15 cellular contexts compared by ENCODE assay signal in genomic region chr11:65378208-65378927, GRCh38. TPM values are rescaled to one million over a fixed set of nuclear protein-coding genes. Genes with fewer than 3 reads are reported as not detected.
DNase-seq lines count a peak whose midpoint lies in the region; ATAC-seq and TF ChIP-seq lines count a peak whose summit lies in the region.
"Had no signal": no experiment of that assay in that cellular context is flagged by ENCODE, and none has a peak within 500 bp of the region (broad histone marks: within the 10 kb centered on the region; RNA-seq: fewer than 3 reads in every experiment).

No MANE protein-coding gene starts in this region.

- no peak overlapping the region for H3K4me2 ChIP-seq in Karpas-422 (ENCODE audit: low read depth, low read length, poor library complexity, severe bottlenecking)

- H3K4me1 Mint-ChIP-seq in Caco-2 (ENCODE audit: low read depth, unreplicated experiment) (peaks cover 20% of the 10 kb centered on the region), naive B cell (peaks cover 27 to 46% (median 38%) of the 10 kb centered on the region in 3 donors)

- CTCF ChIA-PET in Caco-2 (lab: Charles Lee), result interaction anchor here (0.6 to 1.2 kb wide), 4 partner anchors 11 to 131 kb away, joined by 3 to 5 read pairs (median 3); partner anchors contain the start of gene DPF2

- peak in 1 of 2 experiments; percentile 33 for TF ChIP-seq CTCF in Caco-2 (IDR thresholded peaks at IDR 0.05; ENCODE audit: insufficient read depth in 1 of 2, low read depth in 1 of 2, low read length in 1 of 2, severe bottlenecking in 1 of 2, unreplicated experiment in 1 of 2)

- H3K9me3 ChIP-seq in Caco-2 (no peaks in the 10 kb centered on the region), Karpas-422 (ENCODE audit: low read length) (no peaks in the 10 kb centered on the region)
- H3K9me3 ChIP-seq: testis had no signal

- peak overlapping the region; percentile 54 for H3K27ac Mint-ChIP-seq in Caco-2 (ENCODE audit: unreplicated experiment)
- H3K27ac Mint-ChIP-seq in naive B cell, result peak overlapping the region; percentile 49 to 90 (median 84)

- H2AFZ ChIP-seq in Karpas-422 (ENCODE audit: low read length), result no peak overlapping the region

- no peaks in the 10 kb centered on the region for H4K20me1 ChIP-seq in Karpas-422 (ENCODE audit: insufficient read depth, low read depth, low read length)

- H3K9me2 ChIP-seq in Karpas-422 (replicated peaks; ENCODE audit: insufficient read depth, low read length), result no peaks in the 10 kb centered on the region

- H3K27me3 ChIP-seq in Caco-2 (replicated peaks; ENCODE audit: control insufficient read depth, insufficient read depth, low read length) (no peaks in the 10 kb centered on the region), Karpas-422 (ENCODE audit: low read length) (no peaks in the 10 kb centered on the region)
- H3K27me3 ChIP-seq: testis had no signal

- peak; percentile 38 to 42 for ATAC-seq in naive B cell (ENCODE audit: low read depth in 2 of 2)
- no peak for ATAC-seq in HG02885 (IDR thresholded peaks at IDR 0.05; ENCODE audit: poor library complexity, unreplicated experiment)
- no peak for ATAC-seq in HG03280 (IDR thresholded peaks at IDR 0.05; ENCODE audit: unreplicated experiment)
- ATAC-seq: esophagus mucosa had no signal

- H3K36me3 ChIP-seq in Caco-2 (ENCODE audit: control insufficient read depth, insufficient read depth, low read length) (no peaks in the 10 kb centered on the region), Karpas-422 (ENCODE audit: insufficient read depth, low read length) (no peaks in the 10 kb centered on the region)

- intact Hi-C loops in Caco-2 (cut with micrococcal nuclease; ENCODE audit: unreplicated experiment), result no loop called here

- DNase-seq in Caco-2 (peak; percentile 50 to 75), Karpas-422 (peak; percentile 55), UCSD-AML1 (lab: John Stamatoyannopoulos, UW; ENCODE audit: unreplicated experiment) (peak; percentile 69), naive B cell (peak; percentile 63), NK-92 (lab: John Stamatoyannopoulos, UW; ENCODE audit: unreplicated experiment) (no peak), HuH-7.5 (ENCODE audit: low spot score) (no peak)
- DNase-seq: activated CD8-positive, alpha-beta memory T cell treated with anti-CD3 and anti-CD28 coated beads, Interleukin-2, amount 50 U/mL, for 4 hours; HCEC 1CT; NCI-H187; occipital lobe; stimulated activated CD4-positive, alpha-beta T cell treated with anti-CD3 and anti-CD28 coated beads, Interleukin-4, amount 100 ng/mL, for 4 hours; testis had no signal

- no TSS peak for BruUV-seq in Caco-2 (replicated peaks; lab: Mats Ljungman, UMichigan)

- no peaks in the 10 kb centered on the region for H3K9me3 Mint-ChIP-seq in Caco-2 (ENCODE audit: unreplicated experiment)
- no peaks in the 10 kb centered on the region for H3K9me3 Mint-ChIP-seq in naive B cell

- no peak overlapping the region for H3K4me3 Mint-ChIP-seq in Caco-2 (ENCODE audit: unreplicated experiment)
- peak overlapping the region in 6 of 8 donors; percentile 4 to 79 (median 31) for H3K4me3 Mint-ChIP-seq in naive B cell

- H3K36me3 Mint-ChIP-seq in Caco-2 (ENCODE audit: insufficient read depth, unreplicated experiment) (peaks cover 9% of the 10 kb centered on the region), naive B cell (no peaks in the 10 kb centered on the region)

- POLR2A ChIA-PET in Caco-2 (lab: Charles Lee), result no interaction called here

- H3K4me1 ChIP-seq in Caco-2 (peaks cover 46% of the 10 kb centered on the region), Karpas-422 (ENCODE audit: low read length) (peaks cover 34% of the 10 kb centered on the region)

- no peak overlapping the region for H3K9ac ChIP-seq in Karpas-422 (ENCODE audit: low read length)

- H3K27me3 Mint-ChIP-seq in Caco-2 (ENCODE audit: insufficient read depth, unreplicated experiment) (no peaks in the 10 kb centered on the region), naive B cell (no peaks in the 10 kb centered on the region)

- H3K4me3 ChIP-seq in Caco-2 (ENCODE audit: low read depth, low read length), result no peak overlapping the region
- no peak overlapping the region for H3K4me3 ChIP-seq in Karpas-422 (ENCODE audit: low read length)
- H3K4me3 ChIP-seq: testis had no signal

- H3K79me2 ChIP-seq in Karpas-422 (ENCODE audit: low read length), result no peaks in the 10 kb centered on the region

- H3K27ac ChIP-seq in Karpas-422 (ENCODE audit: low read length), result no peak overlapping the region
- H3K27ac ChIP-seq: testis had no signal

RNA-seq across cellular contexts. Expression of gene SLC25A45, which starts 4.1 kb away (rescaled TPM):
- total RNA-seq in Caco-2 (2022), result 8.1 and 8.5 TPM in 2 replicates
- total RNA-seq in Karpas-422 (2014; rRNA removed; shearing (Covaris generic); ENCODE audit: low replicate concordance), result 6.7 and 9.7 TPM in 2 replicates
- polyA plus RNA-seq in naive B cell (ENCODE audit: low read depth in 6 of 6), result 10 to 100 TPM; 10.2 to 35.1 (median 16.2) TPM

RNA-seq across cellular contexts. Expression of gene FRMD8, which starts 8.1 kb away (rescaled TPM):
- total RNA-seq in Caco-2 (2022), result 35.1 and 38.2 TPM in 2 replicates
- total RNA-seq in Karpas-422 (2014; rRNA removed; shearing (Covaris generic); ENCODE audit: low replicate concordance), result 48.5 and 102 TPM in 2 replicates
- polyA plus RNA-seq in naive B cell (ENCODE audit: low read depth in 6 of 6), result 10 to 100 TPM; 45.3 to 64.6 (median 53.8) TPM

RNA-seq across cellular contexts. Expression of gene TIGD3, which starts 23.8 kb away (rescaled TPM):
- total RNA-seq in Caco-2 (2022), result 3.0 and 3.2 TPM in 2 replicates
- 0.11 and 0.83 TPM in 2 replicates for total RNA-seq in Karpas-422 (2014; rRNA removed; shearing (Covaris generic); ENCODE audit: low replicate concordance)
- 1 to 10 TPM; 1.5 to 3.3 (median 1.8) TPM for polyA plus RNA-seq in naive B cell (ENCODE audit: low read depth in 6 of 6)

RNA-seq across cellular contexts. Expression of gene NEAT1, which starts 44.2 kb away (rescaled TPM):
- total RNA-seq in Caco-2 (2022), result 235 and 254 TPM in 2 replicates
- 36.5 and 74.7 TPM in 2 replicates for total RNA-seq in Karpas-422 (2014; rRNA removed; shearing (Covaris generic); ENCODE audit: low replicate concordance)
- polyA plus RNA-seq in naive B cell (ENCODE audit: low read depth in 6 of 6), result 1 to 10 TPM in 5 of 6 donors, under 1 TPM in 1; 0.88 to 4.2 (median 1.2) TPM

RNA-seq across cellular contexts. Expression of gene DPF2, which starts 44.7 kb away (rescaled TPM):
- total RNA-seq in Caco-2 (2022), result 64.2 and 65.3 TPM in 2 replicates
- total RNA-seq in Karpas-422 (2014; rRNA removed; shearing (Covaris generic); ENCODE audit: low replicate concordance), result 34.0 and 44.5 TPM in 2 replicates
- polyA plus RNA-seq in naive B cell (ENCODE audit: low read depth in 6 of 6), result 100 to 1,000 TPM in 1 of 6 donors, 10 to 100 TPM in 5; 68.1 to 104 (median 91.9) TPM

Comparison
In these comparisons a context has a peak if more than half of its experiments do, and no peak if none do; other contexts are left out.
1. DNase-seq: peak in Caco-2 (2 of 2), Karpas-422 (single experiment), UCSD-AML1 (single experiment) and naive B cell (single experiment); none in NK-92 (single experiment) and HuH-7.5 (single experiment).
2. ATAC-seq: peak in naive B cell (2 of 2); none in HG02885 (single experiment) and HG03280 (single experiment).